Comparison of ENCODE assay signal across 8 cellular contexts in the genomic region with DNA sequence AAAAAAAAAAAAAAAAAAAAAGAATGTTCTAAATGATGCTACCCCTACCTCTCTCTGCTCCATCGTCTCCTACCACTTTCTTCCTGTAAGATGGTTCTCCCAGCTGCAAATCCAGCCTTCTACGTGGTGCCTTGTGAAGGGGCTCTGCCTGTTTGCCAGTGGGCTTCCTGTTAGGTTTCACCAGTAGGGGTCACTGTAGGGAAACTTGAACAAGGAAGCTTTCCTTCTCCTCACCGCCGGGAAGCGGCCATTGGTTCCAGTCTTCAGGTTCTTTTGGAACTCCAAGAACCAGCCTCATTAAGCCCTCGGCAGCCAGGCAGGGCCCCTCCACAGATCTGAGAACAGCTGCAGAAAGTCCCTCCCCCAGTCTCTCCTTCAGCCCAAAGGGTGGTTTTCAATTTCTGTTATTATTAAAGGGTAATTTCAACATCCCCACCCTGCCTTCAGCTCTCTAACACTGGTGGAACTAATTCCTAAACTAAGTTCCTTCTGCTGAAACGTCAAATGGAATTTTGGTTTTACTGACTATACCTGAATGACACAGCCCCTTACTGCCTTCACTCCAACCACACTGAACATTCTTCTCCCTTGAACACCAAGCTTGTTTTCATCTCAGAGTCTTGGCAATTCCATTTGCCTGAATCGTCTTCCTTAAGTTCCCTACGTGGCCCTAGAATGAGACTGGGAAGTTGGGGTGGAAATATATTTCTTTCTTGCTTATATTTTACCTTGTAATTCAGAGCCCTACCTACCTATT. TPM values are rescaled to one million over a fixed set of nuclear protein-coding genes. Genes with fewer than 3 reads are reported as not detected.
DNase-seq lines count a peak whose midpoint lies in the region; ATAC-seq and TF ChIP-seq lines count a peak whose summit lies in the region.

No MANE protein-coding gene starts in this region.

- H3K4me3 ChIP-seq in cardiac muscle cell (no peak overlapping the region), right cardiac atrium (ENCODE audit: low read length) (no peak overlapping the region), epithelial cell of proximal tubule (ENCODE audit: low read depth, low read length) (no peak overlapping the region), tibial artery (no peak overlapping the region)

- H3K4me1 ChIP-seq in cardiac muscle cell (ENCODE audit: low read depth) = no peaks in the 10 kb centered on the region
- H3K4me1 ChIP-seq in right cardiac atrium (ENCODE audit: control insufficient read depth, insufficient read depth, low read length) = no peaks in the 10 kb centered on the region
- H3K4me1 ChIP-seq in tibial artery = no peaks in the 10 kb centered on the region

- TF ChIP-seq CTCF in cardiac muscle cell (IDR thresholded peaks at IDR 0.05; ENCODE audit: low read depth, low read length) (peak; percentile 43), epithelial cell of proximal tubule (conservative IDR thresholded peaks at IDR 0.05; ENCODE audit: low read depth, low read length) (peak; percentile 61), tibial artery (IDR thresholded peaks at IDR 0.05) (peak; percentile 9 to 19)

- H3K27me3 ChIP-seq in cardiac muscle cell (no peaks in the 10 kb centered on the region), right cardiac atrium (ENCODE audit: control insufficient read depth, insufficient read depth) (no peaks in the 10 kb centered on the region), tibial artery (no peaks in the 10 kb centered on the region)

- 85% methylated on average over 9 of the region's 9 CpGs for whole genome bisulfite sequencing in right cardiac atrium

- DNase-seq in cardiac muscle cell (ENCODE audit: low read depth in 1 of 2, low spot score in 1 of 2) (peak; percentile 20 to 41), right cardiac atrium (no peak), NCI-H69 (lab: John Stamatoyannopoulos, UW) (peak; percentile 59), epithelial cell of proximal tubule (ENCODE audit: low read depth) (no peak), tibial artery (no peak)
- DNase-seq in activated effector memory CD4-positive, alpha-beta T cell treated with Interleukin-2 at 50 U/mL for 16 hours = no peak
- no peak for DNase-seq in stimulated activated CD4-positive, alpha-beta T cell treated with anti-CD3 and anti-CD28 coated beads, Interleukin-4, amount 100 ng/mL, for 4 hours

- H3K9me3 ChIP-seq in cardiac muscle cell (ENCODE audit: low read depth) (no peaks in the 10 kb centered on the region), right cardiac atrium (ENCODE audit: control insufficient read depth, low read length) (no peaks in the 10 kb centered on the region), tibial artery (no peaks in the 10 kb centered on the region)

- H3K27ac ChIP-seq in cardiac muscle cell = no peak overlapping the region
- no peak overlapping the region for H3K27ac ChIP-seq in right cardiac atrium (ENCODE audit: low read length)
- no peak overlapping the region for H3K27ac ChIP-seq in tibial artery

- intact Hi-C loops in right cardiac atrium (cut with DNase I) (no loop called here), tibial artery (cut with DNase I; ENCODE audit: low total_unique reads) (no loop called here)

- ATAC-seq in right cardiac atrium (no peak), HG03097 (IDR thresholded peaks at IDR 0.05; ENCODE audit: low FRiP score, unreplicated experiment) (no peak)

- peaks cover 30% of the 10 kb centered on the region for H3K36me3 ChIP-seq in cardiac muscle cell
- H3K36me3 ChIP-seq in tibial artery = peaks cover 51 to 88% (median 52%) of the 10 kb centered on the region in 3 donors

RNA-seq across cellular contexts. Expression of gene MCCC1, which starts 13.5 kb away (rescaled TPM):
- total RNA-seq in cardiac muscle cell (33.2 and 40.1 TPM in 2 replicates), right cardiac atrium (10 to 100 TPM; 24.7 to 42.7 (median 27.7) TPM), epithelial cell of proximal tubule (12.0 and 26.0 TPM in 2 replicates)
- polyA plus RNA-seq in cardiac muscle cell (40.5 and 47.8 TPM in 2 replicates), right cardiac atrium (31.7 TPM)

Comparison
In these comparisons a context has a peak if more than half of its experiments do, and no peak if none do; other contexts are left out.
1. DNase-seq: peak in cardiac muscle cell (2 of 2) and NCI-H69 (single experiment); none in right cardiac atrium (0 of 3), epithelial cell of proximal tubule (single experiment), tibial artery (0 of 2), activated effector memory CD4-positive, alpha-beta T cell treated with Interleukin-2 at 50 U/mL for 16 hours (single experiment) and stimulated activated CD4-positive, alpha-beta T cell treated with anti-CD3 and anti-CD28 coated beads, Interleukin-4, amount 100 ng/mL, for 4 hours (0 of 2).
2. Peak in every context shown above with its lines, with median percentiles within 50 percentile points of each other: CTCF ChIP-seq.